Comparison of ENCODE assay signal across 12 cellular contexts in the genomic region with DNA sequence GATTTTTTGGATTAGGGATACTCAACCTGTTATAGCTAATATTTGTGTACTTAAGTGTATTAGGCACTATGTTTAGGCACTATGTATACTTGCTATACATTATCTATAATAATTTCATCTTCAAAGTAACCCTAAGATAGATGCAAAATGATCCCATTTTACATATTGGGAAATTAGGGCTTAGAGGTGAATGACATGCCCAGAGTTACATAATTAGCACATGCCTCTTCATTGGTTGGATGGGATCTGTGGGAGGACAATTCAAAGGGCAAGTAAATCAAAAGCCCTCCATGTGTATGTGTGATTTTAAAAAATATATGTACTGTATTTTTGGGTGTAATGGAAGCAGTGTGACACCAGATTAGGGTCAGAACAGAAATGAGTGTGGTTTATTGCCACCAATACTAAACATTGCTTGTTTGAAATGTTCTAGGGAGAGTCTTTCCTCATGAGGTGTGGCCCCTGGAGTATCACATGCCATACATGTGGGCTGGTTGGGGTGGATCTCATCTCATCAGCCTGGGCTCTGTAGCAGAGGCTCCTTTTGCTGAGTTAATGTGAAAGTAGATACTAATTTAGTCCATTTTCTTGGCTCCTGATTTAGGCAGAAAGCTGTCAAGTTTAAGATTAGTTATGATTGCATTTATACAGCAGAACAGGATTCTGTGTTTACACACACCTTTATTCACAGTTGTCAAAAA. TPM values are rescaled to one million over a fixed set of nuclear protein-coding genes. Genes with fewer than 3 reads are reported as not detected.
DNase-seq lines count a peak whose midpoint lies in the region; ATAC-seq, FAIRE-seq and TF ChIP-seq lines count a peak whose summit lies in the region.
"Had no signal": no experiment of that assay in that cellular context is flagged by ENCODE, and none has a peak within 500 bp of the region (broad histone marks: within the 10 kb centered on the region; RNA-seq: fewer than 3 reads in every experiment).

No MANE protein-coding gene starts in this region.

- H3K4me1 ChIP-seq in Caco-2 (no peaks in the 10 kb centered on the region), mesendoderm (ENCODE audit: control insufficient read depth, low read depth, low read length) (peaks cover 2% of the 10 kb centered on the region)

- no peak overlapping the region for H3K4me3 Mint-ChIP-seq in activated CD8-positive, alpha-beta T cell treated with anti-CD3 and anti-CD28 coated beads for 36 hours
- no peak overlapping the region for H3K4me3 Mint-ChIP-seq in Caco-2 (ENCODE audit: unreplicated experiment)

- no peak overlapping the region for H3K9ac ChIP-seq in mesendoderm (ENCODE audit: low read length)

- no peak overlapping the region for H2BK120ac ChIP-seq in mesendoderm (ENCODE audit: low read depth, low read length)

- CTCF ChIA-PET in activated CD8-positive, alpha-beta T cell treated with anti-CD3 and anti-CD28 coated beads for 36 hours (lab: Charles Lee), result interaction anchor here (1.3 to 2.3 kb wide), 2 partner anchors 98 to 108 kb away, joined by 4 to 10 read pairs; no protein-coding TSS in a partner anchor
- CTCF ChIA-PET in Caco-2 (lab: Charles Lee), result no interaction called here

- H3K27ac Mint-ChIP-seq in activated CD8-positive, alpha-beta T cell treated with anti-CD3 and anti-CD28 coated beads for 36 hours, result no peak overlapping the region
- no peak overlapping the region for H3K27ac Mint-ChIP-seq in Caco-2 (ENCODE audit: unreplicated experiment)

- H3K9me3 Mint-ChIP-seq in activated CD8-positive, alpha-beta T cell treated with anti-CD3 and anti-CD28 coated beads for 36 hours, result no peaks in the 10 kb centered on the region
- H3K9me3 Mint-ChIP-seq in Caco-2 (ENCODE audit: unreplicated experiment), result no peaks in the 10 kb centered on the region

- H3K27me3 Mint-ChIP-seq in activated CD8-positive, alpha-beta T cell treated with anti-CD3 and anti-CD28 coated beads for 36 hours, result no peaks in the 10 kb centered on the region
- H3K27me3 Mint-ChIP-seq in Caco-2 (ENCODE audit: insufficient read depth, unreplicated experiment), result no peaks in the 10 kb centered on the region

- H2BK15ac ChIP-seq in mesendoderm (replicated peaks; ENCODE audit: low read depth), result no peak overlapping the region

- ATAC-seq in GM18498 (IDR thresholded peaks at IDR 0.05; ENCODE audit: unreplicated experiment) (peak; percentile 76), GM19351 (IDR thresholded peaks at IDR 0.05; ENCODE audit: unreplicated experiment) (peak; percentile 93), HG02938 (IDR thresholded peaks at IDR 0.05; ENCODE audit: unreplicated experiment) (peak; percentile 77)
- peak; percentile 85 for ATAC-seq in activated CD8-positive, alpha-beta T cell treated with anti-CD3 and anti-CD28 coated beads for 36 hours

- H3K4me1 Mint-ChIP-seq in activated CD8-positive, alpha-beta T cell treated with anti-CD3 and anti-CD28 coated beads for 36 hours (ENCODE audit: low read depth), result peaks cover 46% of the 10 kb centered on the region
- no peaks in the 10 kb centered on the region for H3K4me1 Mint-ChIP-seq in Caco-2 (ENCODE audit: low read depth, unreplicated experiment)

- H4K5ac ChIP-seq in mesendoderm (ENCODE audit: low read length), result no peak overlapping the region

- no peak overlapping the region for H4K8ac ChIP-seq in mesendoderm (ENCODE audit: low read depth, low read length)

- no peak overlapping the region for H3K56ac ChIP-seq in mesendoderm (ENCODE audit: low read length)

- H3K4me3 ChIP-seq in Caco-2 (ENCODE audit: low read depth, low read length), result no peak overlapping the region
- H3K4me3 ChIP-seq in mesendoderm (ENCODE audit: low read length), result no peak overlapping the region
- H3K4me3 ChIP-seq: SK-N-MC, uterus had no signal

- no TSS peak for BruUV-seq in Caco-2 (replicated peaks; lab: Mats Ljungman, UMichigan)

- peaks cover 49% of the 10 kb centered on the region for H3K79me2 ChIP-seq in mesendoderm (ENCODE audit: control insufficient read depth, insufficient read depth, low read length)

- H3K36me3 Mint-ChIP-seq in activated CD8-positive, alpha-beta T cell treated with anti-CD3 and anti-CD28 coated beads for 36 hours (ENCODE audit: low read depth), result peaks cover 10% of the 10 kb centered on the region
- H3K36me3 Mint-ChIP-seq in Caco-2 (ENCODE audit: insufficient read depth, unreplicated experiment), result no peaks in the 10 kb centered on the region

- no peaks in the 10 kb centered on the region for H3K9me3 ChIP-seq in Caco-2
- H3K9me3 ChIP-seq: uterus had no signal

- peaks cover 7% of the 10 kb centered on the region for H3K79me1 ChIP-seq in mesendoderm (ENCODE audit: low read length)

- no peak for FAIRE-seq in HTR-8/SVneo (lab: Jason Lieb, UNC)
- FAIRE-seq: colon had no signal

- no peak overlapping the region for H3K4me2 ChIP-seq in mesendoderm (ENCODE audit: low read length)

- no peak overlapping the region for H2BK5ac ChIP-seq in mesendoderm (ENCODE audit: low read length)

- POLR2A ChIA-PET in activated CD8-positive, alpha-beta T cell treated with anti-CD3 and anti-CD28 coated beads for 36 hours (lab: Charles Lee), result interaction anchor here (1.0 to 1.3 kb wide), 2 partner anchors 11 to 18 kb away, joined by 3 read pairs; no protein-coding TSS in a partner anchor
- POLR2A ChIA-PET in Caco-2 (lab: Charles Lee), result no interaction called here

- H3K27ac ChIP-seq in mesendoderm (ENCODE audit: low read depth, low read length), result no peak overlapping the region
- H3K27ac ChIP-seq: C4-2B, SK-N-MC, uterus had no signal

- H3K18ac ChIP-seq in mesendoderm (ENCODE audit: low read length), result no peak overlapping the region

- H2AK5ac ChIP-seq in mesendoderm (ENCODE audit: low read length), result no peak overlapping the region

- H3K23ac ChIP-seq in mesendoderm (ENCODE audit: low read length), result no peak overlapping the region

- H3K36me3 ChIP-seq in Caco-2 (ENCODE audit: control insufficient read depth, insufficient read depth, low read length) (no peaks in the 10 kb centered on the region), mesendoderm (ENCODE audit: control insufficient read depth, insufficient read depth, low read length) (no peaks in the 10 kb centered on the region)
- H3K36me3 ChIP-seq: uterus had no signal

- H3K4ac ChIP-seq in mesendoderm (ENCODE audit: low read depth, low read length), result no peak overlapping the region

- DNase-seq in activated CD8-positive, alpha-beta T cell treated with anti-CD3 and anti-CD28 coated beads for 36 hours, result peak; percentile 37
- DNase-seq in activated gamma-delta T cell (lab: John Stamatoyannopoulos, UW), result no peak
- no peak for DNase-seq in HTR-8/SVneo (ENCODE audit: insufficient read length, low spot score)
- DNase-seq in Caco-2, result no peak
- no peak for DNase-seq in mesendoderm
- DNase-seq: uterus had no signal

- H3K27me3 ChIP-seq in Caco-2 (replicated peaks; ENCODE audit: control insufficient read depth, insufficient read depth, low read length), result no peaks in the 10 kb centered on the region
- no peaks in the 10 kb centered on the region for H3K27me3 ChIP-seq in mesendoderm (ENCODE audit: insufficient read depth, low read length, poor library complexity)
- H3K27me3 ChIP-seq: uterus had no signal

- intact Hi-C loops in activated CD8-positive, alpha-beta T cell treated with anti-CD3 and anti-CD28 coated beads for 36 hours (cut with micrococcal nuclease), result no loop called here
- intact Hi-C loops in Caco-2 (cut with micrococcal nuclease; ENCODE audit: unreplicated experiment), result no loop called here

- TF ChIP-seq CTCF in activated CD8-positive, alpha-beta T cell treated with anti-CD3 and anti-CD28 coated beads for 36 hours (IDR thresholded peaks at IDR 0.05), result no peak
- TF ChIP-seq CTCF in Caco-2 (IDR thresholded peaks at IDR 0.05; ENCODE audit: insufficient read depth in 1 of 2, low read depth in 1 of 2, low read length in 1 of 2, severe bottlenecking in 1 of 2, unreplicated experiment in 1 of 2), result no peak

RNA-seq across cellular contexts. Expression of a gene that starts 5.5 kb away (rescaled TPM):
- total RNA-seq in activated CD8-positive, alpha-beta T cell treated with anti-CD3 and anti-CD28 coated beads for 36 hours, result 1 to 10 TPM; 7.6 to 8.9 TPM
- total RNA-seq in Caco-2 (2022), result 2.4 TPM in 2 replicates
- polyA plus RNA-seq in mesendoderm (2013, experiment 1 of 2), result 20.8 TPM
- polyA plus RNA-seq in mesendoderm (2013, experiment 2 of 2), result 20.0 TPM

RNA-seq across cellular contexts. Expression of a gene that starts 6.0 kb away (rescaled TPM):
- 10 to 100 TPM; 15.5 to 16.5 TPM for total RNA-seq in activated CD8-positive, alpha-beta T cell treated with anti-CD3 and anti-CD28 coated beads for 36 hours
- total RNA-seq in Caco-2 (2022), result 6.2 and 6.9 TPM in 2 replicates
- polyA plus RNA-seq in mesendoderm (2013, experiment 1 of 2), result 52.9 TPM
- 53.1 TPM for polyA plus RNA-seq in mesendoderm (2013, experiment 2 of 2)
